In genomic region chr12:63036974-63037335, GRCh38 we compare ENCODE assay signal across 25 cellular contexts.
"Had no signal": no experiment of that assay in that cellular context is flagged by ENCODE, and none has a peak within 500 bp of the region (broad histone marks: within the 10 kb centered on the region; RNA-seq: fewer than 3 reads in every experiment).

No MANE protein-coding gene starts in this region.

- H3K4me3 ChIP-seq: left ventricle myocardium inferior, lung, ovary, right atrium auricular region, right lobe of liver, skin epidermis, stomach, testis, thyroid gland, transverse colon, upper lobe of left lung, vagina had no signal

- H3K9me3 ChIP-seq: left ventricle myocardium inferior, ovary, right atrium auricular region, right lobe of liver, stomach, testis, thyroid gland, transverse colon, upper lobe of left lung, vagina had no signal

- H3K36me3 ChIP-seq: left ventricle myocardium inferior, ovary, right atrium auricular region, right lobe of liver, stomach, thyroid gland, transverse colon, upper lobe of left lung, vagina had no signal

- H3K4me3 Mint-ChIP-seq: mesothelial cell of epicardium; natural killer cell; nephron progenitor cell; stimulated activated naive B cell treated with anti-CD40 and anti-IgM and Interleukin-4, amounts not matched to agents 10 μg/mL and 1 μg/mL and 100 μg/mL, for 72 hours had no signal

- H3K4me1 Mint-ChIP-seq: naive B cell; natural killer cell; nephron progenitor cell; stimulated activated naive B cell treated with anti-CD40 and anti-IgM and Interleukin-4, amounts not matched to agents 10 μg/mL and 1 μg/mL and 100 μg/mL, for 72 hours had no signal

- H3K27me3 Mint-ChIP-seq: stimulated activated naive B cell treated with anti-CD40 and anti-IgM and Interleukin-4, amounts not matched to agents 10 μg/mL and 1 μg/mL and 100 μg/mL, for 72 hours had no signal

- H3K27ac Mint-ChIP-seq: mesothelial cell of epicardium; naive B cell; natural killer cell; nephron progenitor cell; progenitor cell of endocrine pancreas; stimulated activated naive B cell treated with anti-CD40 and anti-IgM and Interleukin-4, amounts not matched to agents 10 μg/mL and 1 μg/mL and 100 μg/mL, for 72 hours had no signal

- H3K27ac ChIP-seq: left ventricle myocardium inferior, ovary, right atrium auricular region, right lobe of liver, skin epidermis, stomach, testis, thyroid gland, transverse colon, upper lobe of left lung, vagina had no signal

- H3K36me3 Mint-ChIP-seq: mesothelial cell of epicardium; naive B cell; natural killer cell; stimulated activated naive B cell treated with anti-CD40 and anti-IgM and Interleukin-4, amounts not matched to agents 10 μg/mL and 1 μg/mL and 100 μg/mL, for 72 hours had no signal

- H3K4me1 ChIP-seq: left ventricle myocardium inferior, right atrium auricular region, right lobe of liver, stomach, testis, thyroid gland, transverse colon, upper lobe of left lung, vagina had no signal

- H3K27me3 ChIP-seq: ovary, right atrium auricular region, right lobe of liver, stomach, testis, thyroid gland, transverse colon, upper lobe of left lung, vagina had no signal

- DNase-seq: islet precursor cell; left ventricle myocardium inferior; mesendoderm; naive B cell; natural killer cell; nephron progenitor cell; ovary; right lobe of liver; stimulated activated CD4-positive, alpha-beta T cell treated with anti-CD3 and anti-CD28 coated beads, Interleukin-12 subunit alpha, Interleukin-12 subunit beta, amount 100 ng/mL, for 4 hours; stimulated activated CD4-positive, alpha-beta T cell treated with anti-CD3 and anti-CD28 coated beads, Interleukin-15, amount 100 ng/mL, for 24 hours; stimulated activated CD4-positive, alpha-beta T cell treated with anti-CD3 and anti-CD28 coated beads, Interleukin-2, amount 100 ng/mL, for 24 hours; stimulated activated CD4-positive, alpha-beta T cell treated with anti-CD3 and anti-CD28 coated beads, Interleukin-4, amount 100 ng/mL, for 1 hour; stimulated activated naive B cell treated with anti-CD40 and anti-IgM and Interleukin-4, amounts not matched to agents 10 μg/mL and 1 μg/mL and 100 μg/mL, for 72 hours; stimulated activated naive CD8-positive, alpha-beta T cell treated with anti-CD3 and anti-CD28 coated beads, Interleukin-15, Interleukin-2, amounts not matched to agents 100 U/mL and 50 U/mL, for 24 hours; stomach; testis; thyroid gland; transverse colon; upper lobe of left lung had no signal

- ATAC-seq: natural killer cell; right lobe of liver; stimulated activated naive B cell treated with anti-CD40 and anti-IgM and Interleukin-4, amounts not matched to agents 10 μg/mL and 1 μg/mL and 100 μg/mL, for 72 hours; stimulated activated naive CD8-positive, alpha-beta T cell treated with anti-CD3 and anti-CD28 coated beads, Interleukin-15, Interleukin-2, amounts not matched to agents 100 U/mL and 50 U/mL, for 24 hours had no signal
